ENCODE assay signal across 14 cellular contexts in genomic region chr17:75643033-75644017, GRCh38. TPM values are rescaled to one million over a fixed set of nuclear protein-coding genes. Genes with fewer than 3 reads are reported as not detected.
A peak's percentile ranks its signal among the peaks of the same experiment; 100 is the strongest.
DNase-seq lines count a peak whose midpoint lies in the region; ATAC-seq, FAIRE-seq and TF ChIP-seq lines count a peak whose summit lies in the region.
"Had no signal": no experiment of that assay in that cellular context is flagged by ENCODE, and none has a peak within 500 bp of the region (broad histone marks: within the 10 kb centered on the region; RNA-seq: fewer than 3 reads in every experiment).

No MANE protein-coding gene starts in this region.

- DNase-seq in HAP-1 (ENCODE audit: low spot score in 2 of 2) (peak; percentile 81 to 84), bronchial epithelial cell (ENCODE audit: low read depth) (peak; percentile 37), iPS-NIHi7 (ENCODE audit: extremely low spot score) (peak; percentile 51), prostate gland (ENCODE audit: low spot score) (no peak), HuH-7 (ENCODE audit: low spot score) (no peak)
- no peak for DNase-seq in stimulated activated CD4-positive, alpha-beta T cell treated with anti-CD3 and anti-CD28 coated beads, Interleukin-4, amount 100 ng/mL, for 24 hours
- DNase-seq in activated naive CD4-positive, alpha-beta T cell (lab: John Stamatoyannopoulos, UW): no peak
- DNase-seq in stimulated activated effector memory CD8-positive, alpha-beta T cell treated with anti-CD3 and anti-CD28 coated beads, Interleukin-12 subunit alpha, Interleukin-12 subunit beta, amount 100 ng/mL, for 72 hours (ENCODE audit: low spot score in 2 of 2): no peak
- DNase-seq: activated CD4-positive, alpha-beta T cell treated with anti-CD3 and anti-CD28 coated beads, Interleukin-2, amount 10 ng/mL, durations not matched to agents 24 days and 14 days; AML-193; amniotic stem cell; effector CD4-positive, alpha-beta T cell had no signal

- no peak overlapping the region for H3K27ac Mint-ChIP-seq in stimulated activated effector memory CD8-positive, alpha-beta T cell treated with anti-CD3 and anti-CD28 coated beads, Interleukin-12 subunit alpha, Interleukin-12 subunit beta, amount 100 ng/mL, for 72 hours
- H3K27ac Mint-ChIP-seq: activated CD4-positive, alpha-beta T cell treated with anti-CD3 and anti-CD28 coated beads, Interleukin-2, amount 10 ng/mL, durations not matched to agents 24 days and 14 days had no signal

- no peak for ATAC-seq in stimulated activated effector memory CD8-positive, alpha-beta T cell treated with anti-CD3 and anti-CD28 coated beads, Interleukin-12 subunit alpha, Interleukin-12 subunit beta, amount 100 ng/mL, for 72 hours

- in situ Hi-C loops in HAP-1 (cut with MboI; ENCODE audit: low sequenced_read_pairs): no loop called here

- TF ChIP-seq CTCF in bronchial epithelial cell (IDR thresholded peaks at IDR 0.05; ENCODE audit: insufficient read depth, low read length, severe bottlenecking) (no peak), prostate gland (IDR thresholded peaks at IDR 0.05) (no peak)

- H3K27ac ChIP-seq in prostate gland: peak overlapping the region; percentile 58 to 66

- H3K4me1 ChIP-seq in HAP-1 (peaks cover 11% of the 10 kb centered on the region), prostate gland (replicated peaks) (peaks cover 20% of the 10 kb centered on the region)

- no peaks in the 10 kb centered on the region for H3K9me3 Mint-ChIP-seq in stimulated activated effector memory CD8-positive, alpha-beta T cell treated with anti-CD3 and anti-CD28 coated beads, Interleukin-12 subunit alpha, Interleukin-12 subunit beta, amount 100 ng/mL, for 72 hours
- H3K9me3 Mint-ChIP-seq: activated CD4-positive, alpha-beta T cell treated with anti-CD3 and anti-CD28 coated beads, Interleukin-2, amount 10 ng/mL, durations not matched to agents 24 days and 14 days had no signal

- H3K36me3 ChIP-seq in HAP-1 (replicated peaks): no peaks in the 10 kb centered on the region
- H3K36me3 ChIP-seq in bronchial epithelial cell (ENCODE audit: control insufficient read depth, insufficient read depth, low read length): peaks cover 1% of the 10 kb centered on the region
- no peaks in the 10 kb centered on the region for H3K36me3 ChIP-seq in prostate gland

- intact Hi-C loops in prostate gland (cut with DNase I): no loop called here

- H3K4me3 Mint-ChIP-seq in stimulated activated effector memory CD8-positive, alpha-beta T cell treated with anti-CD3 and anti-CD28 coated beads, Interleukin-12 subunit alpha, Interleukin-12 subunit beta, amount 100 ng/mL, for 72 hours: no peak overlapping the region
- H3K4me3 Mint-ChIP-seq: activated CD4-positive, alpha-beta T cell treated with anti-CD3 and anti-CD28 coated beads, Interleukin-2, amount 10 ng/mL, durations not matched to agents 24 days and 14 days had no signal

- no peak for TF ChIP-seq POLR2A in prostate gland (IDR thresholded peaks at IDR 0.05)

- H3K4me3 ChIP-seq in HAP-1 (no peak overlapping the region), bronchial epithelial cell (ENCODE audit: low read depth, low read length) (no peak overlapping the region), prostate gland (no peak overlapping the region)
- H3K4me3 ChIP-seq: lung had no signal

- H3K36me3 Mint-ChIP-seq in stimulated activated effector memory CD8-positive, alpha-beta T cell treated with anti-CD3 and anti-CD28 coated beads, Interleukin-12 subunit alpha, Interleukin-12 subunit beta, amount 100 ng/mL, for 72 hours: no peaks in the 10 kb centered on the region

- H3K27me3 ChIP-seq in HAP-1 (ENCODE audit: low read depth): no peaks in the 10 kb centered on the region
- H3K27me3 ChIP-seq in bronchial epithelial cell (ENCODE audit: control insufficient read depth, insufficient read depth, low read length): no peaks in the 10 kb centered on the region
- no peaks in the 10 kb centered on the region for H3K27me3 ChIP-seq in prostate gland (replicated peaks; ENCODE audit: insufficient read depth)

- 81% methylated on average over 22 of the region's 22 CpGs for WGBS in prostate gland

- H3K4me1 Mint-ChIP-seq in stimulated activated effector memory CD8-positive, alpha-beta T cell treated with anti-CD3 and anti-CD28 coated beads, Interleukin-12 subunit alpha, Interleukin-12 subunit beta, amount 100 ng/mL, for 72 hours: peaks cover 13% of the 10 kb centered on the region

- peak; percentile 13 for FAIRE-seq in bronchial epithelial cell (lab: Jason Lieb, UNC)
- FAIRE-seq: RCC 7860 had no signal

- H3K9me3 ChIP-seq in HAP-1: no peaks in the 10 kb centered on the region
- H3K9me3 ChIP-seq in prostate gland: no peaks in the 10 kb centered on the region

RNA-seq across cellular contexts. Expression of gene SMIM5, which starts 10.1 kb away (rescaled TPM):
- total RNA-seq in bronchial epithelial cell (3.9 and 7.4 TPM in 2 replicates), prostate gland (1 to 10 TPM in 1 of 2 donors, under 1 TPM in 1; 0.27 to 4.1 TPM)

RNA-seq across cellular contexts. Expression of gene RECQL5, which starts 23.6 kb away (rescaled TPM):
- total RNA-seq in bronchial epithelial cell (11.6 and 28.9 TPM in 2 replicates), prostate gland (100 to 1,000 TPM in 1 of 2 donors, 10 to 100 TPM in 1; 33.6 to 132 TPM)

RNA-seq across cellular contexts. Expression of gene SAP30BP, which starts 23.8 kb away (rescaled TPM):
- total RNA-seq in bronchial epithelial cell (58.4 and 65.0 TPM in 2 replicates), prostate gland (10 to 100 TPM; 50.4 to 72.3 TPM)

RNA-seq across cellular contexts. Expression of gene MYO15B, which starts 55.7 kb away (rescaled TPM):
- 1.6 and 3.6 TPM in 2 replicates for total RNA-seq in bronchial epithelial cell
- 100 to 1,000 TPM in 1 of 2 donors, 10 to 100 TPM in 1; 86.5 to 214 TPM for total RNA-seq in prostate gland

Comparison
In these comparisons a context has a peak if more than half of its experiments do, and no peak if none do; other contexts are left out.
1. DNase-seq: peak in HAP-1 (2 of 2), bronchial epithelial cell (single experiment) and iPS-NIHi7 (single experiment); none in prostate gland (single experiment), stimulated activated CD4-positive, alpha-beta T cell treated with anti-CD3 and anti-CD28 coated beads, Interleukin-4, amount 100 ng/mL, for 24 hours (single experiment), HuH-7 (single experiment), activated naive CD4-positive, alpha-beta T cell (0 of 4) and stimulated activated effector memory CD8-positive, alpha-beta T cell treated with anti-CD3 and anti-CD28 coated beads, Interleukin-12 subunit alpha, Interleukin-12 subunit beta, amount 100 ng/mL, for 72 hours (0 of 2).